In genomic region chr16:81657224-81657623, GRCh38 we compare ENCODE assay signal across 15 cellular contexts.
DNase-seq lines count a peak whose midpoint lies in the region; ATAC-seq and TF ChIP-seq lines count a peak whose summit lies in the region.
"Had no signal": no experiment of that assay in that cellular context is flagged by ENCODE, and none has a peak within 500 bp of the region (broad histone marks: within the 10 kb centered on the region; RNA-seq: fewer than 3 reads in every experiment).

No MANE protein-coding gene starts in this region.

- no peaks in the 10 kb centered on the region for H3F3A ChIP-seq in PC-3 (ENCODE audit: low read length, unreplicated experiment)

- TF ChIP-seq CTCF in sigmoid colon (IDR thresholded peaks at IDR 0.05) (no peak), PC-3 (conservative IDR thresholded peaks at IDR 0.05; ENCODE audit: low read depth, low read length) (no peak)

- peak overlapping the region in 2 of 4 donors; percentile 7 to 18 for H3K4me3 ChIP-seq in sigmoid colon
- no peak overlapping the region for H3K4me3 ChIP-seq in PC-3 (ENCODE audit: low read length)
- H3K4me3 ChIP-seq: BLaER1 treated with 17β-estradiol and CSF1 and Interleukin-3, amounts not matched to agents 10 nM and 100 nM; tibial artery had no signal

- peak overlapping the region in 3 of 4 donors; percentile 77 to 90 (median 87) for H3K27ac ChIP-seq in sigmoid colon
- no peak overlapping the region for H3K27ac ChIP-seq in PC-3 (ENCODE audit: low read length)
- H3K27ac ChIP-seq: BLaER1 treated with 17β-estradiol and CSF1 and Interleukin-3, amounts not matched to agents 10 nM and 100 nM; tibial artery had no signal

- H3K9me3 ChIP-seq in sigmoid colon (no peaks in the 10 kb centered on the region), PC-3 (ENCODE audit: low read length) (no peaks in the 10 kb centered on the region)
- H3K9me3 ChIP-seq: BLaER1 treated with 17β-estradiol and CSF1 and Interleukin-3, amounts not matched to agents 10 nM and 100 nM; tibial artery had no signal

- peak in 3 of 4 donors; percentile 61 to 89 (median 73) for TF ChIP-seq EP300 in sigmoid colon (IDR thresholded peaks at IDR 0.05)

- POLR2A ChIA-PET in PC-3 (lab: Charles Lee; ENCODE audit: unreplicated experiment), result no interaction called here

- H3K9ac ChIP-seq in PC-3 (ENCODE audit: low read length), result no peak overlapping the region
- H3K9ac ChIP-seq: BLaER1 treated with 17β-estradiol and CSF1 and Interleukin-3, amounts not matched to agents 10 nM and 100 nM had no signal

- peak; percentile 33 for DNase-seq in amniotic epithelial cell (ENCODE audit: low read depth)
- no peak for DNase-seq in sigmoid colon
- no peak for DNase-seq in NCI-H2081 (lab: John Stamatoyannopoulos, UW)
- DNase-seq in PC-3, result no peak
- DNase-seq in activated CD8-positive, alpha-beta memory T cell treated with anti-CD3 and anti-CD28 coated beads, Interleukin-2, amount 50 U/mL, for 4 hours, result no peak
- DNase-seq in NCI-H2107 (lab: John Stamatoyannopoulos, UW), result no peak
- DNase-seq: activated CD4-positive, alpha-beta T cell treated with anti-CD3 and anti-CD28 coated beads for 48 hours; activated T-cell treated with anti-CD3 and anti-CD28 coated beads, Interleukin-2, amount 50 U/mL, for 48 hours; naive thymus-derived CD8-positive, alpha-beta T cell; SHP77 treated with DMSO at 0.1 percent for 48 hours; tibial artery had no signal

- no peaks in the 10 kb centered on the region for H3K27me3 ChIP-seq in sigmoid colon
- H3K27me3 ChIP-seq in PC-3 (ENCODE audit: low read length), result no peaks in the 10 kb centered on the region
- H3K27me3 ChIP-seq: BLaER1 treated with 17β-estradiol and CSF1 and Interleukin-3, amounts not matched to agents 10 nM and 100 nM; tibial artery had no signal

- no peaks in the 10 kb centered on the region for H3K79me2 ChIP-seq in PC-3 (ENCODE audit: low read length)

- BruUV-seq in PC-3 (replicated peaks; lab: Mats Ljungman, UMichigan), result no TSS peak

- intact Hi-C loops in sigmoid colon (cut with DNase I) (loop anchor here (2.0 kb wide), 1 partner anchor 36 kb away; no protein-coding TSS in a partner anchor), PC-3 (cut with micrococcal nuclease) (no loop called here)

- CTCF ChIA-PET in PC-3 (lab: Charles Lee), result no interaction called here

- H3K4me1 ChIP-seq in sigmoid colon, result peaks cover 0 to 62% (median 59%) of the 10 kb centered on the region in 4 donors
- H3K4me1 ChIP-seq in PC-3 (ENCODE audit: insufficient read depth, low read length), result no peaks in the 10 kb centered on the region

- peaks cover 6 to 44% (median 17%) of the 10 kb centered on the region in 4 donors for H3K36me3 ChIP-seq in sigmoid colon
- peaks cover 37% of the 10 kb centered on the region; the same call in 1 of the 2 replicates for H3K36me3 ChIP-seq in PC-3 (ENCODE audit: low read depth, low read length)

- H2AFZ ChIP-seq in PC-3 (ENCODE audit: low read length), result no peak overlapping the region

- no peaks in the 10 kb centered on the region for H3K9me2 ChIP-seq in PC-3 (replicated peaks; ENCODE audit: low read length)

- peak; percentile 52 for ATAC-seq in GM19025 (IDR thresholded peaks at IDR 0.05; ENCODE audit: low read depth, unreplicated experiment)
- ATAC-seq in HG03025 (IDR thresholded peaks at IDR 0.05; ENCODE audit: low FRiP score, unreplicated experiment), result peak; percentile 73
- ATAC-seq in PC-3, result no peak
- ATAC-seq: esophagus mucosa; naive thymus-derived CD8-positive, alpha-beta T cell had no signal

- H4K20me1 ChIP-seq in PC-3 (ENCODE audit: low read length), result no peaks in the 10 kb centered on the region

- TF ChIP-seq POLR2A in sigmoid colon (IDR thresholded peaks at IDR 0.05), result no peak

- no peak overlapping the region for H3K4me2 ChIP-seq in PC-3 (ENCODE audit: low read length)
- H3K4me2 ChIP-seq: BLaER1 treated with 17β-estradiol and CSF1 and Interleukin-3, amounts not matched to agents 10 nM and 100 nM had no signal

- WGBS in sigmoid colon, 2 donors, result 79 to 85% methylated on average over 8 of the region's 8 CpGs
